In the genomic region with DNA sequence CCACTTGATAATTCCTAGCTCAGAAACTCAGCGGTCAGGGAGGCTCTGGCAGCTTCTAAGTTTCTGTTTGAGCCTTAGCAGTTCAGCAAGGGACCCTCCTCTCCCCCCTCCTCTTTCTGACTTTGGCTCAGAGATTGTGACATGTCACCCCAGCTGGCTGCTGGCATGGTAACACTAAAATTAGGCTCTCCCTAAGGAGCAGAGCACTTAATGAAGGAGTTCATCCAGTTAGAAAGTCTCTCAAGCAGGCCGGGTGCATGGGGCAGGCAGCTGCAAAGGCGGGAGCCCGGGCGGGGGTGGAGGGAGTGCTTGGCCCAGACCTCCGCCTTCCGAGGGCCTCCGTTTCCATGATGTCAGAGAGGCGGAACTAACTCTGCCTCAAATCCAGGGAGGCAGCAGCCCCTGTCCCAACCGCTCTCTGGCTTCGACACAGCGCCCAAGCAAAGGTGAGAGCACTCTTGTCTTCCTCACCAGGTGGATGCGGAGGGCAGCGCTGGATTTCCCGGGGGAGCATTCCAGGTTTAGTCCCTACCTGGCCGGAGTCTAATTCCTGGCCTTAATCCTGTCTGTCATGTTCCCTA, we compare ENCODE assay signal across 10 cellular contexts.
DNase-seq lines count a peak whose midpoint lies in the region; ATAC-seq and TF ChIP-seq lines count a peak whose summit lies in the region.
"Had no signal": no experiment of that assay in that cellular context is flagged by ENCODE, and none has a peak within 500 bp of the region (broad histone marks: within the 10 kb centered on the region; RNA-seq: fewer than 3 reads in every experiment).

No MANE protein-coding gene starts in this region.

- no peak overlapping the region for H3K4me3 ChIP-seq in CD8-positive, alpha-beta memory T cell (ENCODE audit: low read length)
- H3K4me3 ChIP-seq in fibroblast of lung (replicated peaks in 1 of 4; ENCODE audit: control extremely low read depth in 1 of 4, insufficient read depth in 1 of 4, low read depth in 3 of 4, low read length in 4 of 4) (no peak overlapping the region), muscle layer of colon (ENCODE audit: low read depth in 1 of 2, low read length in 2 of 2) (peak overlapping the region; percentile 63 to 69)

- no peaks in the 10 kb centered on the region for H3K9me3 ChIP-seq in CD8-positive, alpha-beta memory T cell (ENCODE audit: low read length)
- H3K9me3 ChIP-seq in fibroblast of lung (ENCODE audit: control insufficient read depth, insufficient read depth, low read depth, low read length) (no peaks in the 10 kb centered on the region), muscle layer of colon (ENCODE audit: low read length) (no peaks in the 10 kb centered on the region)

- no peak for ATAC-seq in naive thymus-derived CD8-positive, alpha-beta T cell
- no peak for ATAC-seq in GM21825 (IDR thresholded peaks at IDR 0.05; ENCODE audit: unreplicated experiment)

- peaks cover 18 to 26% (median 21%) of the 10 kb centered on the region in 3 donors for H3K4me1 Mint-ChIP-seq in CD8-positive, alpha-beta memory T cell
- peaks cover 8 to 17% (median 11%) of the 10 kb centered on the region in 4 donors for H3K4me1 Mint-ChIP-seq in naive thymus-derived CD8-positive, alpha-beta T cell
- H3K4me1 Mint-ChIP-seq: activated CD4-positive, alpha-beta T cell treated with anti-CD3 and anti-CD28 coated beads, Interleukin-2, amount 10 ng/mL, durations not matched to agents 7 days and 5 days had no signal

- no peak overlapping the region for H3K4me3 Mint-ChIP-seq in CD8-positive, alpha-beta memory T cell
- no peak overlapping the region for H3K4me3 Mint-ChIP-seq in naive thymus-derived CD8-positive, alpha-beta T cell
- H3K4me3 Mint-ChIP-seq: activated CD4-positive, alpha-beta T cell treated with anti-CD3 and anti-CD28 coated beads, Interleukin-2, amount 10 ng/mL, durations not matched to agents 7 days and 5 days had no signal

- H3K27ac Mint-ChIP-seq in CD8-positive, alpha-beta memory T cell = peak overlapping the region in 2 of 8 donors; percentile 70 to 83
- H3K27ac Mint-ChIP-seq in naive thymus-derived CD8-positive, alpha-beta T cell = peak overlapping the region in 2 of 10 donors; percentile 11 to 46
- H3K27ac Mint-ChIP-seq: activated CD4-positive, alpha-beta T cell treated with anti-CD3 and anti-CD28 coated beads, Interleukin-2, amount 10 ng/mL, durations not matched to agents 7 days and 5 days had no signal

- H4K20me1 ChIP-seq in fibroblast of lung (ENCODE audit: control insufficient read depth, extremely low read depth, insufficient read depth, low read length) = no peaks in the 10 kb centered on the region

- H3K27me3 ChIP-seq in CD8-positive, alpha-beta memory T cell (ENCODE audit: insufficient read depth, low read length, poor library complexity, severe bottlenecking) = no peaks in the 10 kb centered on the region
- H3K27me3 ChIP-seq in fibroblast of lung (ENCODE audit: control insufficient read depth, insufficient read depth, low read length) (no peaks in the 10 kb centered on the region), muscle layer of colon (ENCODE audit: control insufficient read depth in 1 of 2, insufficient read depth in 2 of 2, low read length in 2 of 2) (no peaks in the 10 kb centered on the region)

- peaks cover 22% of the 10 kb centered on the region for H3K36me3 ChIP-seq in CD8-positive, alpha-beta memory T cell (ENCODE audit: insufficient read depth, low read length)
- H3K36me3 ChIP-seq in fibroblast of lung (ENCODE audit: control insufficient read depth, insufficient read depth, low read length) (peaks cover 1% of the 10 kb centered on the region), muscle layer of colon (ENCODE audit: insufficient read depth, low read length) (no peaks in the 10 kb centered on the region)

- peak overlapping the region; percentile 79 for H3K27ac ChIP-seq in CD8-positive, alpha-beta memory T cell (ENCODE audit: low read depth, low read length)
- H3K27ac ChIP-seq in fibroblast of lung (ENCODE audit: insufficient read depth, low read length) = no peak overlapping the region
- peak overlapping the region; percentile 67 for H3K27ac ChIP-seq in muscle layer of colon (ENCODE audit: low read depth, low read length)

- H3K9ac ChIP-seq in fibroblast of lung (ENCODE audit: insufficient read depth, low read length) (no peak overlapping the region), muscle layer of colon (ENCODE audit: low read length) (peak overlapping the region; percentile 81)

- H3K36me3 Mint-ChIP-seq in CD8-positive, alpha-beta memory T cell = peaks cover 0 to 48% (median 2%) of the 10 kb centered on the region in 3 donors
- H3K36me3 Mint-ChIP-seq in naive thymus-derived CD8-positive, alpha-beta T cell = peaks cover 0 to 40% (median 4%) of the 10 kb centered on the region in 3 donors

- no peaks in the 10 kb centered on the region for H3K27me3 Mint-ChIP-seq in CD8-positive, alpha-beta memory T cell
- no peaks in the 10 kb centered on the region for H3K27me3 Mint-ChIP-seq in naive thymus-derived CD8-positive, alpha-beta T cell
- H3K27me3 Mint-ChIP-seq: activated CD4-positive, alpha-beta T cell treated with anti-CD3 and anti-CD28 coated beads, Interleukin-2, amount 10 ng/mL, durations not matched to agents 7 days and 5 days had no signal

- CTCF ChIA-PET in CD8-positive, alpha-beta memory T cell (lab: Charles Lee) = no interaction called here

- H2AFZ ChIP-seq in fibroblast of lung (ENCODE audit: low read length) = no peak overlapping the region

- no peaks in the 10 kb centered on the region for H3K9me3 Mint-ChIP-seq in CD8-positive, alpha-beta memory T cell
- no peaks in the 10 kb centered on the region for H3K9me3 Mint-ChIP-seq in naive thymus-derived CD8-positive, alpha-beta T cell
- H3K9me3 Mint-ChIP-seq: activated CD4-positive, alpha-beta T cell treated with anti-CD3 and anti-CD28 coated beads, Interleukin-2, amount 10 ng/mL, durations not matched to agents 7 days and 5 days had no signal

- H3K79me2 ChIP-seq in fibroblast of lung (ENCODE audit: control insufficient read depth, insufficient read depth, low read length) = no peaks in the 10 kb centered on the region

- POLR2A ChIA-PET in CD8-positive, alpha-beta memory T cell (lab: Charles Lee) = no interaction called here
- POLR2A ChIA-PET in naive thymus-derived CD8-positive, alpha-beta T cell (lab: Charles Lee) = no interaction called here

- no peak for DNase-seq in CD8-positive, alpha-beta memory T cell
- DNase-seq in NCI-H510A (lab: John Stamatoyannopoulos, UW) (peak; percentile 37), fibroblast of lung (ENCODE audit: low read depth in 2 of 2) (peak; percentile 54 to 60), AG08395 (ENCODE audit: low spot score) (no peak), C1 segment of cervical spinal cord (lab: John Stamatoyannopoulos, UW) (no peak)
- DNase-seq in naive thymus-derived CD8-positive, alpha-beta T cell = no peak
- DNase-seq: activated CD4-positive, alpha-beta T cell treated with anti-CD3 and anti-CD28 coated beads, Interleukin-2, amount 10 ng/mL, durations not matched to agents 7 days and 5 days; AML-193 had no signal

- no peak for TF ChIP-seq CTCF in fibroblast of lung (conservative IDR thresholded peaks at IDR 0.05 in 1 of 2, IDR thresholded peaks at IDR 0.05 in 1 of 2; ENCODE audit: low read depth in 1 of 2, low read length in 2 of 2)

- no peak overlapping the region for H3K4me2 ChIP-seq in fibroblast of lung (ENCODE audit: extremely low read depth, insufficient read depth, low read length)

- H3K4me1 ChIP-seq in CD8-positive, alpha-beta memory T cell (ENCODE audit: insufficient read depth, low read length) = no peaks in the 10 kb centered on the region
- H3K4me1 ChIP-seq in fibroblast of lung (ENCODE audit: control insufficient read depth, extremely low read depth, insufficient read depth, low read length) (peaks cover 3% of the 10 kb centered on the region), muscle layer of colon (ENCODE audit: insufficient read depth, low read length) (peaks cover 55% of the 10 kb centered on the region)

Comparison
In these comparisons a context has a peak if more than half of its experiments do, and no peak if none do; other contexts are left out.
1. DNase-seq: peak in NCI-H510A (single experiment) and fibroblast of lung (2 of 2); none in CD8-positive, alpha-beta memory T cell (0 of 5), AG08395 (single experiment), C1 segment of cervical spinal cord (0 of 14) and naive thymus-derived CD8-positive, alpha-beta T cell (0 of 10).
2. H3K4me3 ChIP-seq: peak in muscle layer of colon (2 of 2); none in CD8-positive, alpha-beta memory T cell (single experiment) and fibroblast of lung (0 of 4).